Comparison of ENCODE assay signal across 21 cellular contexts in the genomic region with DNA sequence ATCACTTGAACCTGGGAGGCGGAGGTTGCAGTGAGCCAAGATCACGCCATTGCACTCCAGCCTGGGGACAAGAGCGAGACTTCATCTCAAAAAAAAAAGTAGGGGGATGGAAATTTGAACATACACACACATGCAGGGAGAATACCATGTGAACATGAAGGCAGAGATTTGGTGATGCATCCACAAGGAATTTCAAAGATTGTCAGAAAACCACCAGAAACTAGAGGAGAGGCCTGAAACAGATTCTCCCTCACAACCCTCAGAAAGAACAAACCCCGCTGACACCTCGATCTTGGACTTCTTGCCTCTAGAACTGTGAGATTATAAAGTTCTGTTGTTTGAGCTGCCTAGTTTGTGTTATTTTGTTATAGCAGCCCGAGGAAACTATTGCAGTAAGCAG.
"Had no signal": no experiment of that assay in that cellular context is flagged by ENCODE, and none has a peak within 500 bp of the region (broad histone marks: within the 10 kb centered on the region; RNA-seq: fewer than 3 reads in every experiment).

No MANE protein-coding gene starts in this region.

- H3K4me2 ChIP-seq: hepatocyte had no signal

- H3K4me3 ChIP-seq: esophagus muscularis mucosa, hepatocyte, lung, spleen, stomach, thoracic aorta, transverse colon had no signal

- H3K36me3 ChIP-seq: esophagus muscularis mucosa, spleen, stomach, thoracic aorta, transverse colon had no signal

- H2AFZ ChIP-seq: hepatocyte had no signal

- ATAC-seq: effector memory CD8-positive, alpha-beta T cell; left colon; left ventricle myocardium superior; sciatic nerve; stimulated activated naive B cell treated with anti-CD40 and anti-IgM and Interleukin-4, amounts not matched to agents 10 μg/mL and 1 μg/mL and 100 μg/mL, for 72 hours had no signal

- H3K27ac ChIP-seq: epithelial cell of prostate, esophagus muscularis mucosa, hepatocyte, spleen, stomach, thoracic aorta, transverse colon had no signal

- H3K9me3 ChIP-seq: esophagus muscularis mucosa, spleen, stomach, thoracic aorta, transverse colon had no signal

- DNase-seq: effector memory CD8-positive, alpha-beta T cell; foreskin fibroblast; head of caudate nucleus; left colon; left ventricle myocardium superior; mesendoderm; naive B cell; spleen; stimulated activated CD4-positive, alpha-beta T cell treated with anti-CD3 and anti-CD28 coated beads, Interleukin-15, amount 100 ng/mL, for 24 hours; stimulated activated CD4-positive, alpha-beta T cell treated with anti-CD3 and anti-CD28 coated beads, Interleukin-2, amount 100 ng/mL, for 24 hours; stimulated activated CD4-positive, alpha-beta T cell treated with anti-CD3 and anti-CD28 coated beads, Interleukin-4, amount 100 ng/mL, for 4 hours; stimulated activated naive B cell treated with anti-CD40 and anti-IgM and Interleukin-4, amounts not matched to agents 10 μg/mL and 1 μg/mL and 100 μg/mL, for 72 hours; stomach; substantia nigra; transverse colon had no signal
